Comparison of ENCODE assay signal across 1 cellular context in the genomic region with DNA sequence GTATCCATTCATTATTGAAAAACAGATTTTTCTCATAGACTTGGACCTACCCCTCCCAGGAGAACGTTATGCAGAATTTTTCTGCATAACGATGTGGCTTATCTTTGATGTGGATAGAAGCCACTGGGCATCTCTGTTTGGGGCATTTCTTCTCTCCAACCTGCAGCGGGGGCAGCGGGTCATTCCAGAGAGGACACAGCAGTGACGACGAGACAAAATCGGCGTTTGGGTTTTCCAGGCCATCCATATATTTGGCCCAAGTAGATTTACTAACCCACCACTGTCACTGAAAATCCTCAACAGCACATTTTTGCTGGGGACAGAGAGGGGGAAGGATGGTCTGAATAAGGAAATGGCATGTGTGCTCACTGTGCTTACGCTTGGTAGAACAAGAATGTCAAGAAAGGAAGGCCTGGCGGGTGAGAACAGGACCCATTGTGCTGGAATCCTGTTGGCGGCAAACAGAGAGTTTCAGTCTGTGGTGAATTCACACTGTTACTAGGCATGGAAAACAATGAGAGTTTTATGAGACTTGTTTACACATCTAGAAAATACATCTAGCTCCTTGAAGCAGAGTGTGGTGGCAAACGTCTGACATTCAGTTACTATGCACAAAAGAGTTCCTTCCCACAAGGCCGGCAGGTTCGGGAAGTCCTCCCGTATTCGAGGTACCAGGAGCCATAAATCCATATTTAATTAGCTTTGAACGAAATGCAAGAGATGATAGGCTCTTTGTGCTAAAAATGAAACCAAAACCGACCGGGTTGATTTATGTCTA.
TF ChIP-seq lines count a peak whose summit lies in the region.

No MANE protein-coding gene starts in this region.

TF ChIP-seq in liver, 16 proteins besides CTCF, POLR2A, EP300 and RAD21 (continued from another document):
- TF ChIP-seq, protein P1, sequence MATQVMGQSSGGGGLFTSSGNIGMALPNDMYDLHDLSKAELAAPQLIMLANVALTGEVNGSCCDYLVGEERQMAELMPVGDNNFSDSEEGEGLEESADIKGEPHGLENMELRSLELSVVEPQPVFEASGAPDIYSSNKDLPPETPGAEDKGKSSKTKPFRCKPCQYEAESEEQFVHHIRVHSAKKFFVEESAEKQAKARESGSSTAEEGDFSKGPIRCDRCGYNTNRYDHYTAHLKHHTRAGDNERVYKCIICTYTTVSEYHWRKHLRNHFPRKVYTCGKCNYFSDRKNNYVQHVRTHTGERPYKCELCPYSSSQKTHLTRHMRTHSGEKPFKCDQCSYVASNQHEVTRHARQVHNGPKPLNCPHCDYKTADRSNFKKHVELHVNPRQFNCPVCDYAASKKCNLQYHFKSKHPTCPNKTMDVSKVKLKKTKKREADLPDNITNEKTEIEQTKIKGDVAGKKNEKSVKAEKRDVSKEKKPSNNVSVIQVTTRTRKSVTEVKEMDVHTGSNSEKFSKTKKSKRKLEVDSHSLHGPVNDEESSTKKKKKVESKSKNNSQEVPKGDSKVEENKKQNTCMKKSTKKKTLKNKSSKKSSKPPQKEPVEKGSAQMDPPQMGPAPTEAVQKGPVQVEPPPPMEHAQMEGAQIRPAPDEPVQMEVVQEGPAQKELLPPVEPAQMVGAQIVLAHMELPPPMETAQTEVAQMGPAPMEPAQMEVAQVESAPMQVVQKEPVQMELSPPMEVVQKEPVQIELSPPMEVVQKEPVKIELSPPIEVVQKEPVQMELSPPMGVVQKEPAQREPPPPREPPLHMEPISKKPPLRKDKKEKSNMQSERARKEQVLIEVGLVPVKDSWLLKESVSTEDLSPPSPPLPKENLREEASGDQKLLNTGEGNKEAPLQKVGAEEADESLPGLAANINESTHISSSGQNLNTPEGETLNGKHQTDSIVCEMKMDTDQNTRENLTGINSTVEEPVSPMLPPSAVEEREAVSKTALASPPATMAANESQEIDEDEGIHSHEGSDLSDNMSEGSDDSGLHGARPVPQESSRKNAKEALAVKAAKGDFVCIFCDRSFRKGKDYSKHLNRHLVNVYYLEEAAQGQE (IDR thresholded peaks at IDR 0.05): no peak
- no peak for TF ChIP-seq RXRA (IDR thresholded peaks at IDR 0.05)
- no peak for TF ChIP-seq SP1 (IDR thresholded peaks at IDR 0.05)
- no peak for TF ChIP-seq HNF4G (IDR thresholded peaks at IDR 0.05)
- no peak for TF ChIP-seq FOXA2 (IDR thresholded peaks at IDR 0.05)
- TF ChIP-seq JUND (IDR thresholded peaks at IDR 0.05): no peak
